In genomic region chr1:2826736-2827292, GRCh38 we compare ENCODE assay signal across 34 cellular contexts. TPM values are rescaled to one million over a fixed set of nuclear protein-coding genes. Genes with fewer than 3 reads are reported as not detected.
"Had no signal": no experiment of that assay in that cellular context is flagged by ENCODE, and none has a peak within 500 bp of the region (broad histone marks: within the 10 kb centered on the region; RNA-seq: fewer than 3 reads in every experiment).

No MANE protein-coding gene starts in this region.

- H3K27me3 ChIP-seq: ascending aorta, cardiac muscle cell, Peyer's patch had no signal

- ATAC-seq: activated CD8-positive, alpha-beta memory T cell treated with anti-CD3 and anti-CD28 coated beads, Interleukin-2, amount 10 ng/mL, durations not matched to agents 7 days and 5 days; PC-3 had no signal

- DNase-seq: activated CD4-positive, alpha-beta memory T cell treated with anti-CD3 and anti-CD28 coated beads, Interleukin-2, amount 10 ng/mL, durations not matched to agents 7 days and 5 days; activated CD4-positive, alpha-beta T cell treated with anti-CD3 and anti-CD28 coated beads for 1 hour; activated CD4-positive, alpha-beta T cell treated with anti-CD3 and anti-CD28 coated beads for 48 hours; activated CD4-positive, CD25-positive, alpha-beta regulatory T cell; activated CD8-positive, alpha-beta memory T cell treated with anti-CD3 and anti-CD28 coated beads for 24 hours; activated CD8-positive, alpha-beta memory T cell treated with anti-CD3 and anti-CD28 coated beads, Interleukin-2, amount 10 ng/mL, durations not matched to agents 7 days and 5 days; activated CD8-positive, alpha-beta memory T cell treated with anti-CD3 and anti-CD28 coated beads, Interleukin-2, amount 50 U/mL, for 48 hours; activated effector memory CD4-positive, alpha-beta T cell treated with Interleukin-2 at 50 U/mL for 16 hours; activated naive CD4-positive, alpha-beta T cell treated with anti-CD3 and anti-CD28 coated beads, Interleukin-2, amount 10 ng/mL, durations not matched to agents 7 days and 5 days; activated naive CD8-positive, alpha-beta T cell treated with anti-CD3 and anti-CD28 coated beads, Interleukin-2, amount 10 ng/mL, durations not matched to agents 7 days and 5 days; activated T-cell treated with anti-CD3 and anti-CD28 coated beads, Interleukin-2, amount 50 U/mL, for 48 hours; amygdala; Kasumi-1; KG1; MG63; NCI-H1048; NCI-H1105 treated with DMSO at 0.1 percent for 48 hours; NCI-H1436; NCI-H1694; NCI-H1930; NCI-H2081 treated with DMSO at 0.1 percent for 48 hours; NCI-H226; NCI-H446 treated with DMSO at 0.1 percent for 48 hours; NCI-H524 treated with DMSO at 0.1 percent for 48 hours; PC-3; Peyer's patch; RPMI8226; SHP77; SJCRH30; T1000; WERI-Rb-1 had no signal

- H3K36me3 Mint-ChIP-seq: activated CD8-positive, alpha-beta memory T cell treated with anti-CD3 and anti-CD28 coated beads, Interleukin-2, amount 10 ng/mL, durations not matched to agents 7 days and 5 days; activated naive CD4-positive, alpha-beta T cell treated with anti-CD3 and anti-CD28 coated beads, Interleukin-2, amount 10 ng/mL, durations not matched to agents 7 days and 5 days; activated naive CD8-positive, alpha-beta T cell treated with anti-CD3 and anti-CD28 coated beads, Interleukin-2, amount 10 ng/mL, durations not matched to agents 7 days and 5 days had no signal

- H3K4me1 Mint-ChIP-seq: activated CD4-positive, alpha-beta memory T cell treated with anti-CD3 and anti-CD28 coated beads, Interleukin-2, amount 10 ng/mL, durations not matched to agents 7 days and 5 days; activated CD8-positive, alpha-beta memory T cell treated with anti-CD3 and anti-CD28 coated beads, Interleukin-2, amount 10 ng/mL, durations not matched to agents 7 days and 5 days; activated naive CD4-positive, alpha-beta T cell treated with anti-CD3 and anti-CD28 coated beads, Interleukin-2, amount 10 ng/mL, durations not matched to agents 7 days and 5 days; activated naive CD8-positive, alpha-beta T cell treated with anti-CD3 and anti-CD28 coated beads, Interleukin-2, amount 10 ng/mL, durations not matched to agents 7 days and 5 days had no signal

- H3K9me3 ChIP-seq: ascending aorta, MG63, SJCRH30 had no signal

- H3K4me1 ChIP-seq: Peyer's patch, SJCRH30 had no signal

- H3K4me3 ChIP-seq: ascending aorta, cardiac muscle cell, MG63, Peyer's patch, SJCRH30, SK-N-MC had no signal

- H3K27ac ChIP-seq: ascending aorta, cardiac muscle cell, Peyer's patch, SJCRH30, SK-N-MC, WERI-Rb-1 had no signal

- H3K36me3 ChIP-seq: ascending aorta, cardiac muscle cell, MG63, Peyer's patch, SJCRH30, WERI-Rb-1 had no signal

- H3K4me3 Mint-ChIP-seq: activated CD4-positive, alpha-beta memory T cell treated with anti-CD3 and anti-CD28 coated beads, Interleukin-2, amount 10 ng/mL, durations not matched to agents 7 days and 5 days; activated CD8-positive, alpha-beta memory T cell treated with anti-CD3 and anti-CD28 coated beads, Interleukin-2, amount 10 ng/mL, durations not matched to agents 7 days and 5 days; activated naive CD4-positive, alpha-beta T cell treated with anti-CD3 and anti-CD28 coated beads, Interleukin-2, amount 10 ng/mL, durations not matched to agents 7 days and 5 days; activated naive CD8-positive, alpha-beta T cell treated with anti-CD3 and anti-CD28 coated beads, Interleukin-2, amount 10 ng/mL, durations not matched to agents 7 days and 5 days had no signal

- H3K27ac Mint-ChIP-seq: activated CD4-positive, alpha-beta memory T cell treated with anti-CD3 and anti-CD28 coated beads, Interleukin-2, amount 10 ng/mL, durations not matched to agents 7 days and 5 days; activated CD8-positive, alpha-beta memory T cell treated with anti-CD3 and anti-CD28 coated beads, Interleukin-2, amount 10 ng/mL, durations not matched to agents 7 days and 5 days; activated naive CD4-positive, alpha-beta T cell treated with anti-CD3 and anti-CD28 coated beads, Interleukin-2, amount 10 ng/mL, durations not matched to agents 7 days and 5 days; activated naive CD8-positive, alpha-beta T cell treated with anti-CD3 and anti-CD28 coated beads, Interleukin-2, amount 10 ng/mL, durations not matched to agents 7 days and 5 days had no signal

- H3K27me3 Mint-ChIP-seq: activated CD4-positive, alpha-beta memory T cell treated with anti-CD3 and anti-CD28 coated beads, Interleukin-2, amount 10 ng/mL, durations not matched to agents 7 days and 5 days had no signal

RNA-seq across cellular contexts. Expression of gene TTC34, which starts 25.3 kb away (rescaled TPM):
- total RNA-seq: cardiac muscle cell had no signal
